Comparison of ENCODE assay signal across 31 cellular contexts in genomic region chr10:48929413-48929990, GRCh38. TPM values are rescaled to one million over a fixed set of nuclear protein-coding genes. Genes with fewer than 3 reads are reported as not detected.
"Had no signal": no experiment of that assay in that cellular context is flagged by ENCODE, and none has a peak within 500 bp of the region (broad histone marks: within the 10 kb centered on the region; RNA-seq: fewer than 3 reads in every experiment).

No MANE protein-coding gene starts in this region.

- H3K4me3 Mint-ChIP-seq: activated CD4-positive, alpha-beta T cell treated with anti-CD3 and anti-CD28 coated beads, Interleukin-2, amount 10 ng/mL, durations not matched to agents 24 days and 14 days; activated CD8-positive, alpha-beta T cell treated with anti-CD3 and anti-CD28 coated beads for 36 hours; activated naive CD8-positive, alpha-beta T cell treated with anti-CD3 and anti-CD28 coated beads, Interleukin-2, amount 10 ng/mL, durations not matched to agents 7 days and 5 days; central memory CD8-positive, alpha-beta T cell; T-helper 1 cell treated with Interleukin-12 subunit alpha and Interleukin-12 subunit beta and Interleukin-4 antibody, amounts not matched to agents 30 μg/mL and 1 μg/mL, for 36 hours; T-helper 2 cell treated with Interferon-gamma antibody and Interleukin-4, amounts not matched to agents 5 μg/mL and 100 μg/mL, for 36 hours had no signal

- H3K36me3 Mint-ChIP-seq: activated naive CD8-positive, alpha-beta T cell treated with anti-CD3 and anti-CD28 coated beads, Interleukin-2, amount 10 ng/mL, durations not matched to agents 7 days and 5 days had no signal

- DNase-seq: activated CD4-positive, alpha-beta T cell treated with anti-CD3 and anti-CD28 coated beads, Interleukin-2, amount 10 ng/mL, durations not matched to agents 24 days and 14 days; activated CD4-positive, alpha-beta T cell treated with anti-CD3 and anti-CD28 coated beads, Interleukin-2, amount 50 U/mL, for 4 hours; activated CD8-positive, alpha-beta T cell treated with anti-CD3 and anti-CD28 coated beads for 36 hours; activated effector memory CD4-positive, alpha-beta T cell treated with anti-CD3 and anti-CD28 coated beads, Interleukin-2, amount 50 U/mL, for 16 hours; activated naive CD4-positive, alpha-beta T cell; activated naive CD4-positive, alpha-beta T cell treated with anti-CD3 and anti-CD28 coated beads, Interleukin-2, amount 50 U/mL, for 16 hours; activated naive CD8-positive, alpha-beta T cell treated with anti-CD3 and anti-CD28 coated beads, Interleukin-2, amount 10 ng/mL, durations not matched to agents 7 days and 5 days; activated T-cell treated with anti-CD3 and anti-CD28 coated beads, Interleukin-2, amount 50 U/mL, for 48 hours; amygdala; Kasumi-1; KG1; MG63; NCI-H1048; NCI-H1105 treated with DMSO at 0.1 percent for 48 hours; NCI-H1436; NCI-H1694 treated with DMSO at 0.1 percent for 48 hours; NCI-H2029 treated with DMSO at 0.1 percent for 48 hours; NCI-H2107; NCI-H2171; NCI-H510A; NCI-H526; NCI-H748 treated with DMSO at 0.1 percent for 48 hours; NK-92 treated with Interleukin-12 subunit alpha and Interleukin-12 subunit beta, amount 100 ng/mL, for 24 hours; PC-9; Right ventricle myocardium superior had no signal

- H3K27me3 Mint-ChIP-seq: activated CD4-positive, alpha-beta T cell treated with anti-CD3 and anti-CD28 coated beads, Interleukin-2, amount 10 ng/mL, durations not matched to agents 24 days and 14 days had no signal

- H3K9me3 Mint-ChIP-seq: activated CD4-positive, alpha-beta T cell treated with anti-CD3 and anti-CD28 coated beads, Interleukin-2, amount 10 ng/mL, durations not matched to agents 24 days and 14 days; activated CD8-positive, alpha-beta T cell treated with anti-CD3 and anti-CD28 coated beads for 36 hours; activated naive CD8-positive, alpha-beta T cell treated with anti-CD3 and anti-CD28 coated beads, Interleukin-2, amount 10 ng/mL, durations not matched to agents 7 days and 5 days; central memory CD8-positive, alpha-beta T cell; T-helper 1 cell treated with Interleukin-12 subunit alpha and Interleukin-12 subunit beta and Interleukin-4 antibody, amounts not matched to agents 30 μg/mL and 1 μg/mL, for 36 hours; T-helper 2 cell treated with Interferon-gamma antibody and Interleukin-4, amounts not matched to agents 5 μg/mL and 100 μg/mL, for 36 hours had no signal

- H3K27ac Mint-ChIP-seq: activated CD4-positive, alpha-beta T cell treated with anti-CD3 and anti-CD28 coated beads, Interleukin-2, amount 10 ng/mL, durations not matched to agents 24 days and 14 days; activated CD8-positive, alpha-beta T cell treated with anti-CD3 and anti-CD28 coated beads for 36 hours; activated naive CD8-positive, alpha-beta T cell treated with anti-CD3 and anti-CD28 coated beads, Interleukin-2, amount 10 ng/mL, durations not matched to agents 7 days and 5 days; T-helper 1 cell treated with Interleukin-12 subunit alpha and Interleukin-12 subunit beta and Interleukin-4 antibody, amounts not matched to agents 30 μg/mL and 1 μg/mL, for 36 hours; T-helper 2 cell treated with Interferon-gamma antibody and Interleukin-4, amounts not matched to agents 5 μg/mL and 100 μg/mL, for 36 hours had no signal

- H3K4me1 Mint-ChIP-seq: activated CD4-positive, alpha-beta T cell treated with anti-CD3 and anti-CD28 coated beads, Interleukin-2, amount 10 ng/mL, durations not matched to agents 24 days and 14 days; activated naive CD8-positive, alpha-beta T cell treated with anti-CD3 and anti-CD28 coated beads, Interleukin-2, amount 10 ng/mL, durations not matched to agents 7 days and 5 days; central memory CD8-positive, alpha-beta T cell had no signal

- ATAC-seq: activated CD8-positive, alpha-beta T cell treated with anti-CD3 and anti-CD28 coated beads for 36 hours had no signal

RNA-seq across cellular contexts. Expression of gene LRRC18, which starts 10.1 kb away (rescaled TPM):
- total RNA-seq: activated CD4-positive, alpha-beta T cell treated with anti-CD3 and anti-CD28 coated beads, Interleukin-2, amount 10 ng/mL, durations not matched to agents 24 days and 14 days; activated CD8-positive, alpha-beta T cell treated with anti-CD3 and anti-CD28 coated beads for 36 hours; ascending aorta; cardiac muscle cell; PC-9; Right ventricle myocardium superior had no signal
- polyA plus RNA-seq: adipose tissue, cardiac muscle cell had no signal
